ENCODE assay signal across 8 cellular contexts in the genomic region with DNA sequence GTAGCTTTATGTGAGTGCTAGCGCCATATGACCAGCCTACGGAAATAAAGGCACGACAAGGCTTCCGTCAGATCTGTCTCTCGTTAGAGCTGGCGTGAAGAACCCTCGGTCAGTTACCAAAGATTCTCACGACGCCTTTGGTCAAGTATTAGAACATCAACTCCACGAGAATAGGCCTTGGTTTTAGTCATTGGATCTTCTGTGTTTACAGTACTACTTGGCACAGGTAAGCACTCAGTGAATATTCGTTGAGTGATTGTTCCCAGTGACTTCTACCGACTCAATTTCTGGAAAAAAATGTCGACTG. TPM values are rescaled to one million over a fixed set of nuclear protein-coding genes. Genes with fewer than 3 reads are reported as not detected.
DNase-seq lines count a peak whose midpoint lies in the region; TF ChIP-seq lines count a peak whose summit lies in the region.

No MANE protein-coding gene starts in this region.

- peak overlapping the region; percentile 80 to 94 for H3K27ac ChIP-seq in right atrium auricular region
- H3K27ac ChIP-seq in iPS-20b (ENCODE audit: low read length), result peak overlapping the region; percentile 26
- H3K27ac ChIP-seq in thymus (ENCODE audit: low read depth), result peak overlapping the region; percentile 94

- H3K36me3 Mint-ChIP-seq in activated CD4-positive, alpha-beta memory T cell treated with anti-CD3 and anti-CD28 coated beads for 36 hours, result peaks cover 14% of the 10 kb centered on the region

- H3K4me1 Mint-ChIP-seq in activated CD4-positive, alpha-beta memory T cell treated with anti-CD3 and anti-CD28 coated beads for 36 hours (ENCODE audit: low read depth), result peaks cover 27% of the 10 kb centered on the region

- under 1% methylated on average over 13 of the region's 13 CpGs for WGBS in thymus

- no peak for TF ChIP-seq CTCF in right atrium auricular region (IDR thresholded peaks at IDR 0.05)

- intact Hi-C loops in cardiac septum (cut with DNase I), result loop anchor here (1.0 kb wide), 1 partner anchor 61 kb away; a partner anchor contains a TSS
- intact Hi-C loops in activated CD4-positive, alpha-beta memory T cell treated with anti-CD3 and anti-CD28 coated beads for 36 hours (cut with micrococcal nuclease), result loop anchor here (1.0 to 5.0 kb wide), 13 partner anchors 61 to 703 kb away; a partner anchor contains a TSS

- H3K27me3 ChIP-seq in right atrium auricular region (no peaks in the 10 kb centered on the region), iPS-20b (ENCODE audit: insufficient read depth, low read length) (no peaks in the 10 kb centered on the region), thymus (ENCODE audit: control insufficient read depth, insufficient read depth) (no peaks in the 10 kb centered on the region)

- peak overlapping the region; percentile 86 for H3K9ac ChIP-seq in iPS-20b (ENCODE audit: low read depth, low read length)

- H3K27ac Mint-ChIP-seq in activated CD4-positive, alpha-beta memory T cell treated with anti-CD3 and anti-CD28 coated beads for 36 hours, result peak overlapping the region; percentile 89

- CTCF ChIA-PET in activated CD4-positive, alpha-beta memory T cell treated with anti-CD3 and anti-CD28 coated beads for 36 hours (lab: Charles Lee), result interaction anchor here (0.7 to 2.3 kb wide), 20 partner anchors 10 to 704 kb away, joined by 3 to 19 read pairs (median 4); a partner anchor contains a TSS

- H3K4me1 ChIP-seq in right atrium auricular region (peaks cover 0 to 20% of the 10 kb centered on the region in 2 donors), iPS-20b (ENCODE audit: insufficient read depth, low read length) (no peaks in the 10 kb centered on the region), thymus (ENCODE audit: control insufficient read depth, insufficient read depth, low read length) (peaks cover 6% of the 10 kb centered on the region)

- H3K4me3 Mint-ChIP-seq in activated CD4-positive, alpha-beta memory T cell treated with anti-CD3 and anti-CD28 coated beads for 36 hours, result peak overlapping the region; percentile 90

- no peak for DNase-seq in right atrium auricular region (ENCODE audit: low spot score)
- no peak for DNase-seq in cardiac septum (ENCODE audit: low spot score)
- DNase-seq in activated CD4-positive, alpha-beta memory T cell treated with anti-CD3 and anti-CD28 coated beads for 36 hours, result no peak
- no peak for DNase-seq in SIG-M5 treated with dmso at 0.1 percent for 504 hours (lab: John Stamatoyannopoulos, UW; ENCODE audit: unreplicated experiment)
- DNase-seq in NCI-H2081 treated with DMSO at 0.1 percent for 48 hours (lab: John Stamatoyannopoulos, UW), result no peak
- no peak for DNase-seq in dermis blood vessel endothelial cell

- H3K9me3 ChIP-seq in right atrium auricular region, result no peaks in the 10 kb centered on the region
- no peaks in the 10 kb centered on the region for H3K9me3 ChIP-seq in iPS-20b (ENCODE audit: insufficient read depth, low read depth, low read length)
- H3K9me3 ChIP-seq in thymus (ENCODE audit: control insufficient read depth), result no peaks in the 10 kb centered on the region

- H3K27me3 Mint-ChIP-seq in activated CD4-positive, alpha-beta memory T cell treated with anti-CD3 and anti-CD28 coated beads for 36 hours, result peaks cover 2% of the 10 kb centered on the region

- H3K36me3 ChIP-seq in right atrium auricular region (peaks cover 22% of the 10 kb centered on the region), iPS-20b (ENCODE audit: insufficient read depth, low read depth, low read length) (peaks cover 30% of the 10 kb centered on the region), thymus (ENCODE audit: control insufficient read depth, insufficient read depth) (peaks cover 9% of the 10 kb centered on the region)

- H3K9me3 Mint-ChIP-seq in activated CD4-positive, alpha-beta memory T cell treated with anti-CD3 and anti-CD28 coated beads for 36 hours, result no peaks in the 10 kb centered on the region

- POLR2A ChIA-PET in activated CD4-positive, alpha-beta memory T cell treated with anti-CD3 and anti-CD28 coated beads for 36 hours (lab: Charles Lee), result interaction anchor here (0.5 to 1.4 kb wide), 9 partner anchors 60 to 703 kb away, joined by 3 to 9 read pairs (median 5); a partner anchor contains a TSS

- peak overlapping the region; percentile 91 to 95 for H3K4me3 ChIP-seq in right atrium auricular region
- peak overlapping the region; percentile 97 for H3K4me3 ChIP-seq in iPS-20b (ENCODE audit: low read length)
- H3K4me3 ChIP-seq in thymus (ENCODE audit: low read length), result peak overlapping the region; percentile 68

RNA-seq across cellular contexts. Expression of a gene that starts 0.3 kb away (rescaled TPM):
- total RNA-seq in right atrium auricular region (1 to 10 TPM; 7.3 to 8.9 TPM), cardiac septum (9.7 TPM), dermis blood vessel endothelial cell (11.2 and 15.5 TPM in 2 replicates)
- total RNA-seq in activated CD4-positive, alpha-beta memory T cell treated with anti-CD3 and anti-CD28 coated beads for 36 hours, result 10 to 100 TPM; 11.7 to 14.0 TPM
- polyA plus RNA-seq in thymus, result 10.0 TPM

RNA-seq across cellular contexts. Expression of a gene that starts 0.6 kb away (rescaled TPM):
- total RNA-seq in right atrium auricular region, result 10 to 100 TPM; 11.3 to 15.4 TPM
- total RNA-seq in cardiac septum, result 13.9 TPM
- 10 to 100 TPM; 16.9 to 17.0 TPM for total RNA-seq in activated CD4-positive, alpha-beta memory T cell treated with anti-CD3 and anti-CD28 coated beads for 36 hours
- 27.9 TPM for polyA plus RNA-seq in thymus
- 14.3 and 14.8 TPM in 2 replicates for total RNA-seq in dermis blood vessel endothelial cell

RNA-seq across cellular contexts. Expression of a gene that starts 51.2 kb away (rescaled TPM):
- total RNA-seq in right atrium auricular region (not detected), cardiac septum (not detected), dermis blood vessel endothelial cell (not detected in 2 replicates)
- not detected for total RNA-seq in activated CD4-positive, alpha-beta memory T cell treated with anti-CD3 and anti-CD28 coated beads for 36 hours
- polyA plus RNA-seq in thymus, result 0.14 TPM

Comparison
In these comparisons a context has a peak if more than half of its experiments do, and no peak if none do; other contexts are left out.
1. H3K27ac ChIP-seq: peak in every context shown above with its lines; median percentile 94 in thymus; 87 in right atrium auricular region; 26 in iPS-20b.